In the genomic region with DNA sequence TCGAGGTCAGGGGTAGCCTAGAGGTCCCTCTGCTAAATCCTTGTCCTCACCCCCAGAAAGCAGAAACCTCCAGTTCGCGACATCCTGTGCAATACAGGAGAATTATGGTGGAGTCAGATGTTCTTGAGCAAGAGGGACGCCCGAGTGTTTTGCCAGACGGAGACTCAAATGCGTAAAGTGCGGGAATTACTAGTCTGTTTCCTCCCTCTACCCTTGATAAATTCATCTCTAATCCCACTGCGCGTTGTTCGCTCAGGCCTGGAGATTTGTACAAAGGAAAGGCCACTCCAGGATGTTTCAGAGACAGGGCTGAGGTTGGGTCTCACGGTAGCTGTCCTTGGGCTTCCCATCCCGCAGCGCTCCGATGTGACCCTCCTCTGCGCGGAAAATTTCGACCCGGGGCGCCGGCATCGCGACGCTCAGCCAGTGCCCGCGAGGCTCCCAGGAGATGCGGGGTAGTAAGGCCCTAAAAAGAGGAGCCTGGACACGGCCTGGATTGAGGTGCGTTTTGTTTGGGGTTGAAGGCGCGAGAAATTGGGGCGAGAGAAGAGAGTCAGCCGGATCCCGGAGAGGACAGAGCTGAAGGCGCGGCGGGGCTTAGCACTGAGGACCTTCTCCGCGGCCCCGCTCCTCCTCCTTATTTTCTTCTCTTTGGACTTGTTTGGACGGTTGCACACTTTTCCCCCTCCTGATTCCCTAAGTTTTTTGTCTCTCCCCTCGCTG, we compare ENCODE assay signal across 9 cellular contexts. TPM values are rescaled to one million over a fixed set of nuclear protein-coding genes. Genes with fewer than 3 reads are reported as not detected.
DNase-seq lines count a peak whose midpoint lies in the region; ATAC-seq and TF ChIP-seq lines count a peak whose summit lies in the region.
"Had no signal": no experiment of that assay in that cellular context is flagged by ENCODE, and none has a peak within 500 bp of the region (broad histone marks: within the 10 kb centered on the region; RNA-seq: fewer than 3 reads in every experiment).

No MANE protein-coding gene starts in this region.

- 9% methylated on average over 41 of the region's 42 CpGs for WGBS in smooth muscle cell (ENCODE audit: low lambda C conversion rate)

- no peaks in the 10 kb centered on the region for H3K36me3 Mint-ChIP-seq in activated CD4-positive, alpha-beta T cell treated with anti-CD3 and anti-CD28 coated beads for 36 hours (ENCODE audit: low read depth)
- peaks cover 8% of the 10 kb centered on the region for H3K36me3 Mint-ChIP-seq in T-helper 17 cell (ENCODE audit: low read depth)

- no peak overlapping the region for H3K27ac ChIP-seq in foreskin keratinocyte
- H3K27ac ChIP-seq in smooth muscle cell (ENCODE audit: low read depth) = no peak overlapping the region

- H3K4me1 Mint-ChIP-seq in activated CD4-positive, alpha-beta T cell treated with anti-CD3 and anti-CD28 coated beads for 36 hours = peaks cover 41% of the 10 kb centered on the region
- H3K4me1 Mint-ChIP-seq in T-helper 17 cell = peaks cover 28% of the 10 kb centered on the region

- H3K9me3 ChIP-seq in T-helper 17 cell (ENCODE audit: control insufficient read depth, low read length, poor library complexity, severe bottlenecking) (no peaks in the 10 kb centered on the region), smooth muscle cell (replicated peaks; ENCODE audit: low read depth) (no peaks in the 10 kb centered on the region)

- no peak overlapping the region for H2AFZ ChIP-seq in smooth muscle cell (ENCODE audit: low read depth)

- POLR2A ChIA-PET in activated CD4-positive, alpha-beta T cell treated with anti-CD3 and anti-CD28 coated beads for 36 hours (lab: Charles Lee) = no interaction called here

- peaks cover 4% of the 10 kb centered on the region for H3K9me3 Mint-ChIP-seq in activated CD4-positive, alpha-beta T cell treated with anti-CD3 and anti-CD28 coated beads for 36 hours (ENCODE audit: low read depth)

- H3K4me1 ChIP-seq in foreskin keratinocyte = no peaks in the 10 kb centered on the region
- peaks cover 10% of the 10 kb centered on the region for H3K4me1 ChIP-seq in smooth muscle cell (ENCODE audit: low read depth)

- no peaks in the 10 kb centered on the region for H3K36me3 ChIP-seq in smooth muscle cell (ENCODE audit: low read depth)

- TF ChIP-seq CTCF in foreskin keratinocyte (conservative IDR thresholded peaks at IDR 0.05) (no peak), smooth muscle cell (IDR thresholded peaks at IDR 0.05; ENCODE audit: borderline replicate concordance, insufficient read depth, poor library complexity, severe bottlenecking) (no peak)

- no peaks in the 10 kb centered on the region for H3F3A ChIP-seq in smooth muscle cell (ENCODE audit: low read depth)

- H3K27me3 ChIP-seq in foreskin keratinocyte = peaks cover 100% of the 10 kb centered on the region
- peaks cover 100% of the 10 kb centered on the region for H3K27me3 ChIP-seq in smooth muscle cell (ENCODE audit: low read depth)

- H4K20me1 ChIP-seq in smooth muscle cell (ENCODE audit: low read depth) = no peaks in the 10 kb centered on the region

- peak overlapping the region; percentile 32 for H3K4me3 ChIP-seq in smooth muscle cell

- ATAC-seq in activated CD4-positive, alpha-beta T cell treated with anti-CD3 and anti-CD28 coated beads for 36 hours = no peak
- no peak for ATAC-seq in T-helper 17 cell
- ATAC-seq in foreskin keratinocyte = peak; percentile 2
- ATAC-seq in HG03045 (IDR thresholded peaks at IDR 0.05; ENCODE audit: unreplicated experiment) = no peak

- intact Hi-C loops in activated CD4-positive, alpha-beta T cell treated with anti-CD3 and anti-CD28 coated beads for 36 hours (cut with DNase I, micrococcal nuclease) = loop anchor here in 1 of 2 experiments (10.0 kb wide), 1 partner anchor 218 kb away; no protein-coding TSS in a partner anchor

- DNase-seq in activated CD4-positive, alpha-beta T cell treated with anti-CD3 and anti-CD28 coated beads for 36 hours = peak; percentile 9
- DNase-seq in activated CD4-positive, alpha-beta T cell treated with anti-CD3 and anti-CD28 coated beads for 4 hours = no peak
- DNase-seq in T-helper 17 cell (no peak), foreskin keratinocyte (no peak), smooth muscle cell (lab: John Stamatoyannopoulos, UW; ENCODE audit: unreplicated experiment) (no peak), CD1c-positive myeloid dendritic cell (ENCODE audit: extremely low spot score) (no peak)
- DNase-seq in central memory CD4-positive, alpha-beta T cell = no peak
- DNase-seq: aorta had no signal

- no peak overlapping the region for H3K27ac Mint-ChIP-seq in activated CD4-positive, alpha-beta T cell treated with anti-CD3 and anti-CD28 coated beads for 36 hours
- no peak overlapping the region for H3K27ac Mint-ChIP-seq in T-helper 17 cell

- CTCF ChIA-PET in activated CD4-positive, alpha-beta T cell treated with anti-CD3 and anti-CD28 coated beads for 36 hours (lab: Charles Lee) = interaction anchor here (0.7 to 1.3 kb wide), 2 partner anchors 11 to 69 kb away, joined by 3 read pairs; no protein-coding TSS in a partner anchor

- H3K79me2 ChIP-seq in smooth muscle cell (ENCODE audit: low read depth) = no peaks in the 10 kb centered on the region

- H3K27me3 Mint-ChIP-seq in activated CD4-positive, alpha-beta T cell treated with anti-CD3 and anti-CD28 coated beads for 36 hours = peaks cover 84% of the 10 kb centered on the region
- peaks cover 86% of the 10 kb centered on the region for H3K27me3 Mint-ChIP-seq in T-helper 17 cell

- peak overlapping the region; percentile 80 for H3K4me2 ChIP-seq in smooth muscle cell

- peak overlapping the region; percentile 59 for H3K4me3 Mint-ChIP-seq in activated CD4-positive, alpha-beta T cell treated with anti-CD3 and anti-CD28 coated beads for 36 hours
- peak overlapping the region; percentile 55 for H3K4me3 Mint-ChIP-seq in T-helper 17 cell

- H3K9ac ChIP-seq in smooth muscle cell (ENCODE audit: low read depth) = no peak overlapping the region

RNA-seq across cellular contexts. Expression of gene NEUROD1, which starts 2.6 kb away (rescaled TPM):
- total RNA-seq in activated CD4-positive, alpha-beta T cell treated with anti-CD3 and anti-CD28 coated beads for 36 hours = not detected
- not detected for total RNA-seq in T-helper 17 cell
- not detected in 2 replicates for total RNA-seq in foreskin keratinocyte
- not detected in 2 replicates for polyA plus RNA-seq in foreskin keratinocyte
- total RNA-seq in smooth muscle cell = not detected in 2 replicates
- not detected in 2 replicates for polyA plus RNA-seq in smooth muscle cell
- total RNA-seq: aorta had no signal

RNA-seq across cellular contexts. Expression of gene CERKL, which starts 26.1 kb away (rescaled TPM):
- under 1 TPM in 1 of 2 experiments, not detected in 1; 0.07 TPM for total RNA-seq in activated CD4-positive, alpha-beta T cell treated with anti-CD3 and anti-CD28 coated beads for 36 hours
- total RNA-seq in T-helper 17 cell (not detected), foreskin keratinocyte (not detected in 2 replicates), smooth muscle cell (not detected in 2 replicates)
- polyA plus RNA-seq in foreskin keratinocyte (0.01 TPM in 1 of 2 replicates, not detected in the other), smooth muscle cell (1.4 and 1.8 TPM in 2 replicates)
- total RNA-seq: aorta had no signal
